In the genomic region with DNA sequence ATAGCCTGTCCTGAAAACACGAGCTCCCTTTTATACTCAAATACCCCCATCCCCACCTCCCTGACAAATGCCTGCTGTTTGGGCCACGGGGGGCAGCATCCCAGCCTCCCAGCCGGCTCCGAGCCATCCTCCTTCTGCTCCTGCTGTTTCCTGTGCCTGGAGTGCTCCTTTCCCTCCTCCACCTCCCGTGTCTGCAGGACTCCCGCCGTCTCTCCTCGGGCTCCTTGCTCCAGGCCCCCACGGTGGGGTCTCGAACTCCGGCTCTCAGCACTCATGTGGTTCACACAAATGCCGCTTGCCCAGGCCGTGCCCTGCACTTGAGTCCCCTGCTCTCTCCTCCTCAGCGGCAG, we compare ENCODE assay signal across 23 cellular contexts. TPM values are rescaled to one million over a fixed set of nuclear protein-coding genes. Genes with fewer than 3 reads are reported as not detected.
DNase-seq lines count a peak whose midpoint lies in the region; TF ChIP-seq lines count a peak whose summit lies in the region.
"Had no signal": no experiment of that assay in that cellular context is flagged by ENCODE, and none has a peak within 500 bp of the region (broad histone marks: within the 10 kb centered on the region; RNA-seq: fewer than 3 reads in every experiment).

No MANE protein-coding gene starts in this region.

- H3K4me1 ChIP-seq in HEK293 (ENCODE audit: control insufficient read depth, insufficient read depth, low read length) (peaks cover 6% of the 10 kb centered on the region), trophoblast cell (ENCODE audit: control insufficient read depth in 1 of 2, insufficient read depth in 2 of 2, low read length in 2 of 2) (peaks cover 8 to 20% of the 10 kb centered on the region in 2 experiments)

- WGBS in trophoblast cell (ENCODE audit: extremely low coverage, insufficient coverage, insufficient read length): no CpG with 5 or more reads among the region's 14 CpGs

- CTCF ChIA-PET in HEK293 (lab: Yijun Ruan, JAX): interaction anchor here (0.6 kb wide), 1 partner anchor 206 kb away, joined by 3 read pairs; no protein-coding TSS in a partner anchor

- H4K91ac ChIP-seq in trophoblast cell (ENCODE audit: low read depth, low read length): peak overlapping the region; percentile 79

- H3K23ac ChIP-seq in trophoblast cell (ENCODE audit: low read length): no peak overlapping the region

- H3K27ac ChIP-seq in HEK293 (ENCODE audit: extremely low read depth, low read depth, low read length) (no peak overlapping the region), trophoblast cell (ENCODE audit: low read depth, low read length) (no peak overlapping the region)
- H3K27ac ChIP-seq: 22Rv1, C4-2B, GM23248, PC-9 had no signal

- H3K27ac Mint-ChIP-seq in T-helper 2 cell treated with Interferon-gamma antibody and Interleukin-4, amounts not matched to agents 5 μg/mL and 100 μg/mL, for 36 hours: no peak overlapping the region
- H3K27ac Mint-ChIP-seq in chondrocyte (ENCODE audit: unreplicated experiment): no peak overlapping the region

- H3K14ac ChIP-seq in trophoblast cell (ENCODE audit: low read length): peak overlapping the region; percentile 24

- no peak overlapping the region for H2AK5ac ChIP-seq in trophoblast cell (ENCODE audit: low read length)

- no peak for TF ChIP-seq CTCF in HEK293 (tag by site-specific recombination; IDR thresholded peaks at IDR 0.05)
- TF ChIP-seq CTCF in chondrocyte (IDR thresholded peaks at IDR 0.05): no peak

- H3K36me3 ChIP-seq in HEK293 (ENCODE audit: control insufficient read depth in 2 of 2, insufficient read depth in 1 of 2, low read length in 2 of 2) (no peaks in the 10 kb centered on the region), trophoblast cell (ENCODE audit: control insufficient read depth in 1 of 2, insufficient read depth in 2 of 2, low read length in 2 of 2) (no peaks in the 10 kb centered on the region)
- H3K36me3 ChIP-seq: MG63 had no signal

- H3K27me3 Mint-ChIP-seq in T-helper 2 cell treated with Interferon-gamma antibody and Interleukin-4, amounts not matched to agents 5 μg/mL and 100 μg/mL, for 36 hours (ENCODE audit: low read depth): peaks cover 3% of the 10 kb centered on the region
- H3K27me3 Mint-ChIP-seq in chondrocyte (ENCODE audit: low read depth): peaks cover 3% of the 10 kb centered on the region

- H2BK12ac ChIP-seq in trophoblast cell (ENCODE audit: low read length): no peak overlapping the region

- H3K9me3 ChIP-seq in HEK293 (ENCODE audit: control insufficient read depth, insufficient read depth, low read depth, low read length): no peaks in the 10 kb centered on the region
- no peaks in the 10 kb centered on the region for H3K9me3 ChIP-seq in trophoblast cell (ENCODE audit: insufficient read depth, low read depth, low read length)
- H3K9me3 ChIP-seq: MG63 had no signal

- POLR2A ChIA-PET in HEK293 (lab: Yijun Ruan, JAX): no interaction called here

- H2AFZ ChIP-seq in trophoblast cell (ENCODE audit: insufficient read depth, low read length, poor library complexity): no peak overlapping the region
- H2AFZ ChIP-seq: GM23248, PC-9 had no signal

- no peak overlapping the region for H3K4me2 ChIP-seq in trophoblast cell (ENCODE audit: low read length)
- H3K4me2 ChIP-seq: PC-9 had no signal

- no peaks in the 10 kb centered on the region for H3K36me3 Mint-ChIP-seq in T-helper 2 cell treated with Interferon-gamma antibody and Interleukin-4, amounts not matched to agents 5 μg/mL and 100 μg/mL, for 36 hours (ENCODE audit: low read depth)
- H3K36me3 Mint-ChIP-seq in chondrocyte (ENCODE audit: low read depth): no peaks in the 10 kb centered on the region
- H3K36me3 Mint-ChIP-seq: CD8-positive, alpha-beta memory T cell had no signal

- peak overlapping the region; percentile 2 for H2BK120ac ChIP-seq in trophoblast cell (ENCODE audit: insufficient read depth, low read length, poor library complexity)

- H4K8ac ChIP-seq in trophoblast cell (ENCODE audit: low read depth, low read length): no peak overlapping the region

- H3K4me3 ChIP-seq in HEK293 (ENCODE audit: low read depth, low read length) (no peak overlapping the region), trophoblast cell (ENCODE audit: low read depth, low read length) (no peak overlapping the region)
- H3K4me3 ChIP-seq: GM23248, MG63, PC-9 had no signal

- H2BK5ac ChIP-seq in trophoblast cell (ENCODE audit: low read depth, low read length, poor library complexity): no peak overlapping the region

- no peak overlapping the region for H4K12ac ChIP-seq in trophoblast cell (ENCODE audit: low read depth, low read length)

- H3K27me3 ChIP-seq in trophoblast cell (ENCODE audit: insufficient read depth, low read length): no peaks in the 10 kb centered on the region
- H3K27me3 ChIP-seq: MG63 had no signal

- H3K4me1 Mint-ChIP-seq in T-helper 2 cell treated with Interferon-gamma antibody and Interleukin-4, amounts not matched to agents 5 μg/mL and 100 μg/mL, for 36 hours (ENCODE audit: low read depth): peaks cover 2% of the 10 kb centered on the region
- H3K4me1 Mint-ChIP-seq in chondrocyte (ENCODE audit: low read depth): no peaks in the 10 kb centered on the region

- H3K9me3 Mint-ChIP-seq in T-helper 2 cell treated with Interferon-gamma antibody and Interleukin-4, amounts not matched to agents 5 μg/mL and 100 μg/mL, for 36 hours: no peaks in the 10 kb centered on the region
- H3K9me3 Mint-ChIP-seq in chondrocyte (ENCODE audit: low read depth): no peaks in the 10 kb centered on the region

- H3K4me3 Mint-ChIP-seq in T-helper 2 cell treated with Interferon-gamma antibody and Interleukin-4, amounts not matched to agents 5 μg/mL and 100 μg/mL, for 36 hours: peak overlapping the region; percentile 45
- H3K4me3 Mint-ChIP-seq in chondrocyte (ENCODE audit: unreplicated experiment): no peak overlapping the region

- no peak for DNase-seq in T-helper 2 cell treated with Interferon-gamma antibody and Interleukin-4, amounts not matched to agents 5 μg/mL and 100 μg/mL, for 36 hours (ENCODE audit: low spot score)
- DNase-seq in T-helper 2 cell (no peak), chondrocyte (ENCODE audit: low spot score) (peak; percentile 74), trophoblast cell (no peak), HPDE6-E6E7 (ENCODE audit: extremely low spot score) (no peak), DMS114 treated with DMSO at 0.1 percent for 48 hours (lab: John Stamatoyannopoulos, UW; ENCODE audit: unreplicated experiment) (no peak), occipital lobe (lab: John Stamatoyannopoulos, UW) (no peak)
- DNase-seq: ACHN, Calu3, DMS53, GDM1, MG63, NCI-H1417, NCI-H187, NCI-H2107, NCI-H748 treated with DMSO at 0.1 percent for 48 hours, PC-9, SHP77 had no signal

- no peak overlapping the region for H3K4ac ChIP-seq in trophoblast cell (ENCODE audit: low read depth, low read length)

- H3K18ac ChIP-seq in trophoblast cell (ENCODE audit: low read length): no peak overlapping the region

- H3K9ac ChIP-seq in trophoblast cell (ENCODE audit: low read length): no peak overlapping the region
- H3K9ac ChIP-seq: GM23248 had no signal

- H3K79me1 ChIP-seq in trophoblast cell (ENCODE audit: low read length): peaks cover 11% of the 10 kb centered on the region

- H3K79me2 ChIP-seq in trophoblast cell (ENCODE audit: control insufficient read depth, insufficient read depth, low read length, poor library complexity): no peaks in the 10 kb centered on the region

TF ChIP-seq in HEK293, 187 proteins besides CTCF, POLR2A, EP300 and RAD21:
- TF ChIP-seq KLF9 (tag by site-specific recombination; IDR thresholded peaks at IDR 0.05; ENCODE audit: low read depth): no peak
- TF ChIP-seq ZIC2 (tag by site-specific recombination; IDR thresholded peaks at IDR 0.05): peak; percentile 42

RNA-seq across cellular contexts. Expression of a gene that starts 52.2 kb away (rescaled TPM):
- total RNA-seq in chondrocyte (499 to 576 TPM (median 571 TPM) in 3 replicates), occipital lobe (35.6 TPM)
- polyA plus RNA-seq in trophoblast cell (2013): 194 and 203 TPM in 2 replicates
- total RNA-seq: Calu3 had no signal

Comparison
In these comparisons a context has a peak if more than half of its experiments do, and no peak if none do; other contexts are left out.
1. RNA of a gene that starts 52.2 kb away (total RNA-seq): 499 to 576 TPM in chondrocyte; 35.6 TPM in occipital lobe (single experiment); every median in the first group is over 10 times any median in the second.